ENCODE assay signal across 23 cellular contexts in the genomic region with DNA sequence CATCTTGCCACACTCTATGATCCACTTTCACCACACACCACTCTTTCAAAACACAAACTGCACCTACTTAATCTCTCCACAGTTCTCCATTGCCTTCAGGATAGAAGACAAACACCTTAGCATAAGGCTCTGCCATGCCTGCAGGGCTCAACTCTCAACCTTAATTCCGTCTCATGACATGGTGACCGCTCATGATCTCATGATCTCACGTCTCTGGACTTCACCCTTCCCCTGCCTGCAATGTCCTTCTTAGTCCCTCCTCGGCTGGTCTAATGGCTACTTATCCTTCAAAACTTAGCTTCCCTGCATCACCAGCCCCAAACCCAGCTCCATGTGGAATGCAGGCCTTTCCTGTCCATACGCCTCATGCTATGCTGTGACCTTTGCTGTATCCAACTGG.
DNase-seq lines count a peak whose midpoint lies in the region; ATAC-seq, FAIRE-seq and TF ChIP-seq lines count a peak whose summit lies in the region.
"Had no signal": no experiment of that assay in that cellular context is flagged by ENCODE, and none has a peak within 500 bp of the region (broad histone marks: within the 10 kb centered on the region; RNA-seq: fewer than 3 reads in every experiment).

No MANE protein-coding gene starts in this region.

- H3K79me1 ChIP-seq in H9 (ENCODE audit: insufficient read depth, low read depth, low read length, poor library complexity, severe bottlenecking): no peaks in the 10 kb centered on the region

- H3K4me1 ChIP-seq in H9 (ENCODE audit: insufficient read depth, low read length) (peaks cover 6% of the 10 kb centered on the region; the same call in 1 of the 2 replicates), ectodermal cell (ENCODE audit: control insufficient read depth, insufficient read depth, low read length) (peaks cover 13% of the 10 kb centered on the region), mesodermal cell (ENCODE audit: control insufficient read depth, insufficient read depth, low read length, poor library complexity, severe bottlenecking) (peaks cover 87% of the 10 kb centered on the region), small intestine (ENCODE audit: control insufficient read depth in 2 of 2, insufficient read depth in 1 of 2, low read depth in 1 of 2, low read length in 1 of 2) (peaks cover 15 to 24% of the 10 kb centered on the region in 2 donors), SJCRH30 (peaks cover 25% of the 10 kb centered on the region)
- H3K4me1 ChIP-seq: BLaER1 had no signal

- no peak for FAIRE-seq in small intestine (lab: Jason Lieb, UNC)
- FAIRE-seq: HTR-8/SVneo, keratinocyte had no signal

- no peaks in the 10 kb centered on the region for H3K27me3 ChIP-seq in H9 (ENCODE audit: insufficient read depth, low read length)
- no peaks in the 10 kb centered on the region for H3K27me3 ChIP-seq in ectodermal cell (ENCODE audit: control insufficient read depth, insufficient read depth, low read length, poor library complexity, severe bottlenecking)
- H3K27me3 ChIP-seq in small intestine (ENCODE audit: control insufficient read depth in 2 of 2, insufficient read depth in 2 of 2, low read length in 2 of 2): no peaks in the 10 kb centered on the region
- no peaks in the 10 kb centered on the region for H3K27me3 ChIP-seq in SJCRH30
- H3K27me3 ChIP-seq: BLaER1, stomach had no signal

- peaks cover 18 to 23% of the 10 kb centered on the region in 2 experiments for H3K4me1 Mint-ChIP-seq in H9

- WGBS in H9 (ENCODE audit: extremely low coverage, insufficient read length, low lambda C conversion rate): no CpG with 5 or more reads among the region's 5 CpGs
- WGBS in ectodermal cell, 2 experiments: 92 to 93% methylated on average over 5 of the region's 5 CpGs
- WGBS in mesodermal cell (ENCODE audit: insufficient coverage in 2 of 2), 2 experiments: 89 to 95% methylated on average over 5 of the region's 5 CpGs
- WGBS in small intestine, 3 donors: 84 to 95% (median 94%) methylated on average over 5 of the region's 5 CpGs

- no peak overlapping the region for H2BK120ac ChIP-seq in H9 (ENCODE audit: low read depth, low read length, poor library complexity, severe bottlenecking)

- H3K36me3 ChIP-seq in ectodermal cell (ENCODE audit: control insufficient read depth, insufficient read depth, low read length) (no peaks in the 10 kb centered on the region), mesodermal cell (ENCODE audit: control insufficient read depth, insufficient read depth, low read length) (no peaks in the 10 kb centered on the region), small intestine (ENCODE audit: control insufficient read depth in 2 of 2, insufficient read depth in 2 of 2, low read length in 2 of 2) (peaks cover 0 to 2% of the 10 kb centered on the region in 2 donors), SJCRH30 (no peaks in the 10 kb centered on the region)
- H3K36me3 ChIP-seq: BLaER1, stomach had no signal

- H3K9ac ChIP-seq in H9 (ENCODE audit: extremely low read depth, insufficient read length, low read length): no peak overlapping the region
- H3K9ac ChIP-seq: BLaER1 had no signal

- no peak overlapping the region for H4K8ac ChIP-seq in H9 (replicated peaks; ENCODE audit: insufficient read length, low read depth, low read length)

- H3K14ac ChIP-seq in H9 (ENCODE audit: insufficient read depth, low read length): no peak overlapping the region

- no peak overlapping the region for H4K5ac ChIP-seq in H9 (ENCODE audit: insufficient read length, low read depth, low read length)

- no peak overlapping the region for H2BK5ac ChIP-seq in H9 (ENCODE audit: insufficient read length, low read length)

- no peak overlapping the region for H3K27ac Mint-ChIP-seq in H9
- H3K27ac Mint-ChIP-seq: activated CD4-positive, alpha-beta T cell treated with anti-CD3 and anti-CD28 coated beads for 36 hours; GM23338 had no signal

- DNase-seq in H9: no peak
- DNase-seq in small intestine: peak; percentile 33
- no peak for DNase-seq in SJCRH30
- no peak for DNase-seq in Ammon's horn (ENCODE audit: low spot score)
- no peak for DNase-seq in nucleus accumbens (lab: John Stamatoyannopoulos, UW)
- DNase-seq: activated CD4-positive, alpha-beta T cell treated with anti-CD3 and anti-CD28 coated beads for 36 hours; activated naive CD4-positive, alpha-beta T cell treated with anti-CD3 and anti-CD28 coated beads, Interleukin-2, amount 10 ng/mL, durations not matched to agents 7 days and 5 days; activated T-cell treated with anti-CD3 and anti-CD28 coated beads, Interleukin-2, amount 50 U/mL, for 4 hours; DND-41; MV-4-11; naive thymus-derived CD4-positive, alpha-beta T cell; NCI-H1694; NCI-H524; NK-92 treated with Interleukin-12 subunit alpha and Interleukin-12 subunit beta, amount 100 ng/mL, for 24 hours had no signal

- no peaks in the 10 kb centered on the region for H3K79me2 ChIP-seq in H9 (ENCODE audit: insufficient read depth, low read length)

- peak overlapping the region; percentile 22 for H3K18ac ChIP-seq in H9 (ENCODE audit: insufficient read length, low read depth, low read length)

- H3K4ac ChIP-seq in H9 (ENCODE audit: low read depth, low read length): no peak overlapping the region

- H3K27ac ChIP-seq in H9 (ENCODE audit: insufficient read length, low read depth, low read length) (no peak overlapping the region), ectodermal cell (ENCODE audit: insufficient read depth, low read depth, low read length, poor library complexity, severe bottlenecking) (peak overlapping the region; percentile 30), mesodermal cell (ENCODE audit: low read depth, low read length, severe bottlenecking) (peak overlapping the region; percentile 73), small intestine (ENCODE audit: low read depth in 1 of 2, low read length in 1 of 2) (peak overlapping the region in 1 of 2 donors; percentile 41), SJCRH30 (no peak overlapping the region)
- H3K27ac ChIP-seq: BLaER1 had no signal

- H2AK5ac ChIP-seq in H9 (ENCODE audit: insufficient read length, low read length): no peak overlapping the region

- H3K4me3 ChIP-seq in ectodermal cell (ENCODE audit: insufficient read depth, low read depth, low read length): no peak overlapping the region
- no peak overlapping the region for H3K4me3 ChIP-seq in mesodermal cell (ENCODE audit: extremely low read depth, insufficient read depth, low read length, poor library complexity, severe bottlenecking)
- no peak overlapping the region for H3K4me3 ChIP-seq in small intestine (ENCODE audit: low read depth in 1 of 2, low read length in 2 of 2)
- no peak overlapping the region for H3K4me3 ChIP-seq in SJCRH30
- H3K4me3 ChIP-seq: BLaER1, GM23338, stomach had no signal

- no peak overlapping the region for H2BK12ac ChIP-seq in H9 (ENCODE audit: insufficient read length, low read depth, low read length)

- H3K4me2 ChIP-seq in H9 (ENCODE audit: insufficient read depth, insufficient read length, low read length): no peak overlapping the region
- H3K4me2 ChIP-seq: BLaER1, GM23338 had no signal

- H3K23ac ChIP-seq in H9 (ENCODE audit: insufficient read length, low read depth, low read length): no peak overlapping the region

- H3K4me3 Mint-ChIP-seq in H9: no peak overlapping the region
- H3K4me3 Mint-ChIP-seq: activated CD4-positive, alpha-beta T cell treated with anti-CD3 and anti-CD28 coated beads for 36 hours; activated naive CD4-positive, alpha-beta T cell treated with anti-CD3 and anti-CD28 coated beads, Interleukin-2, amount 10 ng/mL, durations not matched to agents 7 days and 5 days; activated T-cell treated with anti-CD3 and anti-CD28 coated beads, Interleukin-2, amount 50 U/mL, for 4 hours; GM23338; naive thymus-derived CD4-positive, alpha-beta T cell had no signal

- no peaks in the 10 kb centered on the region for H3K9me3 Mint-ChIP-seq in H9
- H3K9me3 Mint-ChIP-seq: activated naive CD4-positive, alpha-beta T cell treated with anti-CD3 and anti-CD28 coated beads, Interleukin-2, amount 10 ng/mL, durations not matched to agents 7 days and 5 days; activated T-cell treated with anti-CD3 and anti-CD28 coated beads, Interleukin-2, amount 50 U/mL, for 4 hours; GM23338; naive thymus-derived CD4-positive, alpha-beta T cell had no signal

- no peak for ATAC-seq in HG02884 (IDR thresholded peaks at IDR 0.05; ENCODE audit: unreplicated experiment)
- ATAC-seq: activated CD4-positive, alpha-beta T cell treated with anti-CD3 and anti-CD28 coated beads for 36 hours; activated T-cell treated with anti-CD3 and anti-CD28 coated beads, Interleukin-2, amount 50 U/mL, for 4 hours; GM23338; naive thymus-derived CD4-positive, alpha-beta T cell; Panc1 had no signal

- peaks cover 0 to 2% (median 2%) of the 10 kb centered on the region in 3 experiments; a peak in 2 of 7 replicates for H3K36me3 Mint-ChIP-seq in H9 (ENCODE audit: insufficient read depth in 1 of 3, low read depth in 3 of 3)

- H3K56ac ChIP-seq in H9 (ENCODE audit: insufficient read length, low read depth, low read length): no peak overlapping the region

- no peak overlapping the region for H2BK20ac ChIP-seq in H9 (ENCODE audit: low read depth, low read length, poor library complexity, severe bottlenecking)

- H3T11ph ChIP-seq in H9 (ENCODE audit: low read length): no peak overlapping the region

- no peak overlapping the region for H4K91ac ChIP-seq in H9 (ENCODE audit: insufficient read length, low read depth, low read length)

- no peaks in the 10 kb centered on the region for H3K27me3 Mint-ChIP-seq in H9 (ENCODE audit: low read depth)
- H3K27me3 Mint-ChIP-seq: activated CD4-positive, alpha-beta T cell treated with anti-CD3 and anti-CD28 coated beads for 36 hours; activated naive CD4-positive, alpha-beta T cell treated with anti-CD3 and anti-CD28 coated beads, Interleukin-2, amount 10 ng/mL, durations not matched to agents 7 days and 5 days; naive thymus-derived CD4-positive, alpha-beta T cell had no signal

- no peak overlapping the region for H2AFZ ChIP-seq in H9 (ENCODE audit: low read length)
- H2AFZ ChIP-seq: GM23338 had no signal

- TF ChIP-seq CTCF in H9 (conservative IDR thresholded peaks at IDR 0.05): no peak

- no peaks in the 10 kb centered on the region for H3K9me3 ChIP-seq in H9 (ENCODE audit: control insufficient read depth, low read depth, low read length)
- H3K9me3 ChIP-seq in ectodermal cell (ENCODE audit: control insufficient read depth, low read length): no peaks in the 10 kb centered on the region
- no peaks in the 10 kb centered on the region for H3K9me3 ChIP-seq in mesodermal cell (ENCODE audit: control insufficient read depth, low read length)
- H3K9me3 ChIP-seq in small intestine (ENCODE audit: control insufficient read depth, low read depth): no peaks in the 10 kb centered on the region
- H3K9me3 ChIP-seq in SJCRH30 (replicated peaks): no peaks in the 10 kb centered on the region
- H3K9me3 ChIP-seq: BLaER1, stomach had no signal

- no peaks in the 10 kb centered on the region for H4K20me1 ChIP-seq in H9 (ENCODE audit: control insufficient read depth, insufficient read depth, insufficient read length)
- H4K20me1 ChIP-seq: BLaER1 had no signal

- H3K23me2 ChIP-seq in H9 (ENCODE audit: insufficient read length, low read depth, low read length, poor library complexity, severe bottlenecking): no peaks in the 10 kb centered on the region

- no peak overlapping the region for H2BK15ac ChIP-seq in H9 (ENCODE audit: low read depth, low read length)

Comparison
In these comparisons a context has a peak if more than half of its experiments do, and no peak if none do; other contexts are left out.
1. H3K27ac ChIP-seq: peak in ectodermal cell (single experiment) and mesodermal cell (single experiment); none in H9 (single experiment) and SJCRH30 (single experiment).